Comparison of ENCODE assay signal across 10 cellular contexts in genomic region chr12:11111213-11111612, GRCh38. TPM values are rescaled to one million over a fixed set of nuclear protein-coding genes. Genes with fewer than 3 reads are reported as not detected.
A peak's percentile ranks its signal among the peaks of the same experiment; 100 is the strongest.
DNase-seq lines count a peak whose midpoint lies in the region; ATAC-seq, FAIRE-seq and TF ChIP-seq lines count a peak whose summit lies in the region.
"Not testable (repeated sequence)": the region's sequence is repeated elsewhere in the genome, so short reads cannot be mapped to it uniquely, and the experiment has no call there.
"Had no signal": no experiment of that assay in that cellular context is flagged by ENCODE, and none has a peak within 500 bp of the region (broad histone marks: within the 10 kb centered on the region; RNA-seq: fewer than 3 reads in every experiment).

No MANE protein-coding gene starts in this region.

- not testable (repeated sequence) for H3K4me3 Mint-ChIP-seq in activated CD4-positive, alpha-beta T cell treated with anti-CD3 and anti-CD28 coated beads, Interleukin-2, amount 10 ng/mL, durations not matched to agents 24 days and 14 days; astrocyte (ENCODE audit: unreplicated experiment); stimulated activated memory B cell treated with anti-CD40 and anti-IgM and Interleukin-4, amounts not matched to agents 10 μg/mL and 1 μg/mL and 100 μg/mL, for 72 hours
- peak overlapping the region in 2 of 5 donors; percentile 8 to 55 for H3K4me3 Mint-ChIP-seq in immature natural killer cell

- H3K27me3 Mint-ChIP-seq in activated CD4-positive, alpha-beta T cell treated with anti-CD3 and anti-CD28 coated beads, Interleukin-2, amount 10 ng/mL, durations not matched to agents 24 days and 14 days; astrocyte (ENCODE audit: low read depth, unreplicated experiment); immature natural killer cell (ENCODE audit: low read depth in 3 of 3); stimulated activated memory B cell treated with anti-CD40 and anti-IgM and Interleukin-4, amounts not matched to agents 10 μg/mL and 1 μg/mL and 100 μg/mL, for 72 hours: not testable (repeated sequence)

- H3K79me2 ChIP-seq in astrocyte (ENCODE audit: insufficient read depth, low read length) = peaks cover 94% of the 10 kb centered on the region

- not testable (repeated sequence) for H3K4me1 ChIP-seq in astrocyte (ENCODE audit: insufficient read depth, low read length)

- H3K4me2 ChIP-seq in astrocyte (ENCODE audit: low read length) = not testable (repeated sequence)

- H3K9ac ChIP-seq in astrocyte (ENCODE audit: low read length) = not testable (repeated sequence)

- peaks cover 42% of the 10 kb centered on the region for H4K20me1 ChIP-seq in astrocyte (ENCODE audit: insufficient read depth, low read length)

- not testable (repeated sequence) for H3K27ac ChIP-seq in astrocyte (ENCODE audit: low read depth, low read length)

- intact Hi-C loops in activated CD4-positive, alpha-beta T cell treated with anti-CD3 and anti-CD28 coated beads, Interleukin-2, amount 10 ng/mL, durations not matched to agents 24 days and 14 days (cut with micrococcal nuclease) = not testable (repeated sequence)

- not testable (repeated sequence) for H3K27me3 ChIP-seq in astrocyte (ENCODE audit: insufficient read depth, low read length)

- not testable (repeated sequence) for H2AFZ ChIP-seq in astrocyte (ENCODE audit: low read depth, low read length)

- ATAC-seq in stimulated activated memory B cell treated with anti-CD40 and anti-IgM and Interleukin-4, amounts not matched to agents 10 μg/mL and 1 μg/mL and 100 μg/mL, for 72 hours = not testable (repeated sequence)

- H3K27ac Mint-ChIP-seq in activated CD4-positive, alpha-beta T cell treated with anti-CD3 and anti-CD28 coated beads, Interleukin-2, amount 10 ng/mL, durations not matched to agents 24 days and 14 days = peak overlapping the region; percentile 6
- H3K27ac Mint-ChIP-seq in astrocyte (ENCODE audit: unreplicated experiment) = peak overlapping the region; percentile 37
- H3K27ac Mint-ChIP-seq in immature natural killer cell = peak overlapping the region in 4 of 6 donors; percentile 2 to 62 (median 36)
- H3K27ac Mint-ChIP-seq in stimulated activated memory B cell treated with anti-CD40 and anti-IgM and Interleukin-4, amounts not matched to agents 10 μg/mL and 1 μg/mL and 100 μg/mL, for 72 hours = peak overlapping the region; percentile 32

- not testable (repeated sequence) for H3K36me3 ChIP-seq in astrocyte (ENCODE audit: insufficient read depth, low read length)

- TF ChIP-seq CTCF in GM12864 (IDR thresholded peaks at IDR 0.05; ENCODE audit: low read depth, low read length, missing control alignments); astrocyte (IDR thresholded peaks at IDR 0.05; ENCODE audit: insufficient read depth, low read depth, low read length): not testable (repeated sequence)

- peaks cover 24% of the 10 kb centered on the region for H3K4me1 Mint-ChIP-seq in activated CD4-positive, alpha-beta T cell treated with anti-CD3 and anti-CD28 coated beads, Interleukin-2, amount 10 ng/mL, durations not matched to agents 24 days and 14 days
- not testable (repeated sequence) for H3K4me1 Mint-ChIP-seq in astrocyte (ENCODE audit: low read depth, unreplicated experiment)
- H3K4me1 Mint-ChIP-seq in immature natural killer cell = peaks cover 54 to 96% of the 10 kb centered on the region in 2 donors
- peaks cover 75% of the 10 kb centered on the region for H3K4me1 Mint-ChIP-seq in stimulated activated memory B cell treated with anti-CD40 and anti-IgM and Interleukin-4, amounts not matched to agents 10 μg/mL and 1 μg/mL and 100 μg/mL, for 72 hours

- not testable (repeated sequence) for H3K9me3 ChIP-seq in astrocyte (ENCODE audit: insufficient read depth, low read depth, low read length)

- peak; percentile 75 for FAIRE-seq in GM18507 (lab: Jason Lieb, UNC)
- not testable (repeated sequence) for FAIRE-seq in astrocyte (lab: Jason Lieb, UNC)

- DNase-seq in GM12864 (ENCODE audit: low read depth) = peak; percentile 19
- not testable (repeated sequence) for DNase-seq in GM18507 (ENCODE audit: extremely low spot score, insufficient read length, low read depth); activated CD4-positive, alpha-beta T cell treated with anti-CD3 and anti-CD28 coated beads, Interleukin-2, amount 10 ng/mL, durations not matched to agents 24 days and 14 days; astrocyte (ENCODE audit: low read depth); immature natural killer cell
- DNase-seq in MV-4-11 (lab: John Stamatoyannopoulos, UW) = peak; percentile 52

- H3K9me3 Mint-ChIP-seq in activated CD4-positive, alpha-beta T cell treated with anti-CD3 and anti-CD28 coated beads, Interleukin-2, amount 10 ng/mL, durations not matched to agents 24 days and 14 days = peaks cover 50% of the 10 kb centered on the region
- not testable (repeated sequence) for H3K9me3 Mint-ChIP-seq in astrocyte (ENCODE audit: unreplicated experiment)
- peaks cover 0 to 14% (median 11%) of the 10 kb centered on the region in 6 donors for H3K9me3 Mint-ChIP-seq in immature natural killer cell
- peaks cover 36% of the 10 kb centered on the region for H3K9me3 Mint-ChIP-seq in stimulated activated memory B cell treated with anti-CD40 and anti-IgM and Interleukin-4, amounts not matched to agents 10 μg/mL and 1 μg/mL and 100 μg/mL, for 72 hours

- peaks cover 76% of the 10 kb centered on the region for H3K36me3 Mint-ChIP-seq in activated CD4-positive, alpha-beta T cell treated with anti-CD3 and anti-CD28 coated beads, Interleukin-2, amount 10 ng/mL, durations not matched to agents 24 days and 14 days (ENCODE audit: low read depth)
- H3K36me3 Mint-ChIP-seq in astrocyte (ENCODE audit: low read depth, unreplicated experiment) (peaks cover 18% of the 10 kb centered on the region), immature natural killer cell (peaks cover 10 to 30% (median 12%) of the 10 kb centered on the region in 3 donors)
- H3K36me3 Mint-ChIP-seq in stimulated activated memory B cell treated with anti-CD40 and anti-IgM and Interleukin-4, amounts not matched to agents 10 μg/mL and 1 μg/mL and 100 μg/mL, for 72 hours = peaks cover 93% of the 10 kb centered on the region

- not testable (repeated sequence) for H3K4me3 ChIP-seq in GM12864 (ENCODE audit: low read depth, low read length); astrocyte (ENCODE audit: insufficient read depth, low read depth, low read length)

RNA-seq across cellular contexts. Expression of gene TAS2R43, which starts 19.1 kb away (rescaled TPM):
- 1.2 and 1.3 TPM in 2 replicates for total RNA-seq in activated CD4-positive, alpha-beta T cell treated with anti-CD3 and anti-CD28 coated beads, Interleukin-2, amount 10 ng/mL, durations not matched to agents 24 days and 14 days
- 0.52 and 0.58 TPM in 2 replicates for total RNA-seq in astrocyte
- not detected for polyA plus RNA-seq in immature natural killer cell
- total RNA-seq: A172, Caco-2 had no signal
- polyA plus RNA-seq: GM23338 had no signal

RNA-seq across cellular contexts. Expression of gene TAS2R30, which starts 23.2 kb away (rescaled TPM):
- 3.1 and 4.4 TPM in 2 replicates for total RNA-seq in activated CD4-positive, alpha-beta T cell treated with anti-CD3 and anti-CD28 coated beads, Interleukin-2, amount 10 ng/mL, durations not matched to agents 24 days and 14 days
- total RNA-seq in astrocyte = 1.3 and 1.7 TPM in 2 replicates
- not detected for polyA plus RNA-seq in immature natural killer cell

RNA-seq across cellular contexts. Expression of gene TAS2R46, which starts 49.1 kb away (rescaled TPM):
- 1.3 and 2.2 TPM in 2 replicates for total RNA-seq in activated CD4-positive, alpha-beta T cell treated with anti-CD3 and anti-CD28 coated beads, Interleukin-2, amount 10 ng/mL, durations not matched to agents 24 days and 14 days
- 0.57 and 0.96 TPM in 2 replicates for total RNA-seq in astrocyte
- polyA plus RNA-seq in immature natural killer cell = not detected

RNA-seq across cellular contexts. Expression of gene SMIM10L1, which starts 59.8 kb away (rescaled TPM):
- total RNA-seq in activated CD4-positive, alpha-beta T cell treated with anti-CD3 and anti-CD28 coated beads, Interleukin-2, amount 10 ng/mL, durations not matched to agents 24 days and 14 days = 9.5 and 10.1 TPM in 2 replicates
- 16.3 and 16.6 TPM in 2 replicates for total RNA-seq in astrocyte
- 10 to 100 TPM in 2 of 3 donors, 1 to 10 TPM in 1; 8.8 to 12.9 (median 12.8) TPM for polyA plus RNA-seq in immature natural killer cell
